ENCODE assay signal across 14 cellular contexts in the genomic region with DNA sequence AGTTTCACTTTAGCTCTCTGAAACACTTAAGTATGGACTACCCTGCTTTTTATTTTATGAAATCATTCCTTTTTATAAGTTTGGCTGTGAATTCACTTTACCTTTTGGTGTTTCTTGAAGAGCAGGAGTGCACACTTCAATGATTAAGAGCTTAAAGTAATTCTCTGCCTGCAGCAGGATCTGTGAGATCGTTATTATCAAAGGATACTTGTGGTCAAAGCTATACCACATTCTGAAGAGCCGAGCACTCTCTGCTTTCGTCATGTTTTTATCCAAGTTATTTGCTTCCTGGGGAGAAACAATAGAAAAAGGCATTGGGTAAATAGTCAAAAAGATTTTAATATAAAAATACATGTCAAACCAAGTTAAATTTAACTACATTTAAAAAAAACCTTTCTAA.
A peak's percentile ranks its signal among the peaks of the same experiment; 100 is the strongest.
DNase-seq lines count a peak whose midpoint lies in the region; ATAC-seq and TF ChIP-seq lines count a peak whose summit lies in the region.
"Had no signal": no experiment of that assay in that cellular context is flagged by ENCODE, and none has a peak within 500 bp of the region (broad histone marks: within the 10 kb centered on the region; RNA-seq: fewer than 3 reads in every experiment).

No MANE protein-coding gene starts in this region.

- no peaks in the 10 kb centered on the region for H3K9me2 ChIP-seq in SK-N-SH

- 9% methylated on average over 3 of the region's 3 CpGs for WGBS in SK-N-SH (ENCODE audit: low lambda C conversion rate)
- 40% methylated on average over 3 of the region's 3 CpGs for WGBS in right lobe of liver (ENCODE audit: insufficient coverage, low coverage, low lambda C conversion rate, missing lambda C conversion rate)

- no peak for TF ChIP-seq EP300 in SK-N-SH (IDR thresholded peaks at IDR 0.05; ENCODE audit: borderline replicate concordance in 1 of 2, low read depth in 1 of 2, low read length in 1 of 2)

- H3K9me3 ChIP-seq in SK-N-SH (no peaks in the 10 kb centered on the region), right lobe of liver (no peaks in the 10 kb centered on the region)

- H3K27ac Mint-ChIP-seq in natural killer cell treated with Interleukin-12 subunit alpha and Interleukin-12 subunit beta and Interleukin-15 and Interleukin-18, amount 100 ng/mL, for 72 hours, result peak overlapping the region; percentile 0 to 61
- H3K27ac Mint-ChIP-seq: nephron had no signal

- H3K27ac ChIP-seq in SK-N-SH (ENCODE audit: low read depth in 2 of 2, low read length in 1 of 2) (no peak overlapping the region), right lobe of liver (no peak overlapping the region)
- H3K27ac ChIP-seq: GM23248 had no signal

- H3K4me2 ChIP-seq in SK-N-SH, result 0 out of 2 replicates have a peak overlapping the region, but pooled peaks have one; percentile 19

- no peaks in the 10 kb centered on the region for H4K20me1 ChIP-seq in SK-N-SH (ENCODE audit: insufficient read depth)

- no peak overlapping the region for H2AFZ ChIP-seq in SK-N-SH (ENCODE audit: low read depth)
- H2AFZ ChIP-seq: GM23248 had no signal

- TF ChIP-seq CTCF in SK-N-SH (IDR thresholded peaks at IDR 0.05) (no peak), NB4 (IDR thresholded peaks at IDR 0.05; ENCODE audit: low read depth, low read length) (no peak), astrocyte of the spinal cord (IDR thresholded peaks at IDR 0.05; ENCODE audit: low read depth, low read length) (no peak), right lobe of liver (IDR thresholded peaks at IDR 0.05) (no peak)

- peak overlapping the region; percentile 52 for H3K4me3 Mint-ChIP-seq in natural killer cell treated with Interleukin-12 subunit alpha and Interleukin-12 subunit beta and Interleukin-15 and Interleukin-18, amount 100 ng/mL, for 72 hours
- H3K4me3 Mint-ChIP-seq: nephron had no signal

- H3F3A ChIP-seq in SK-N-SH (replicated peaks; ENCODE audit: insufficient read depth), result no peaks in the 10 kb centered on the region

- POLR2A ChIA-PET in SK-N-SH (lab: Yijun Ruan, JAX) (no interaction called here), HEK293T (lab: Yijun Ruan, JAX) (no interaction called here)

- intact Hi-C loops in right lobe of liver (cut with DNase I), result no loop called here

- ATAC-seq in SK-N-SH treated with all-trans-retinoic acid at 6 μM for 48 hours (no peak), right lobe of liver (no peak), HG02759 (IDR thresholded peaks at IDR 0.05; ENCODE audit: unreplicated experiment) (no peak)
- no peak for ATAC-seq in natural killer cell treated with Interleukin-12 subunit alpha and Interleukin-12 subunit beta and Interleukin-15 and Interleukin-18, amount 100 ng/mL, for 72 hours

- no peaks in the 10 kb centered on the region for H3K27me3 ChIP-seq in SK-N-SH (ENCODE audit: insufficient read depth)
- no peaks in the 10 kb centered on the region for H3K27me3 ChIP-seq in right lobe of liver

- H3K4me1 Mint-ChIP-seq in natural killer cell treated with Interleukin-12 subunit alpha and Interleukin-12 subunit beta and Interleukin-15 and Interleukin-18, amount 100 ng/mL, for 72 hours (ENCODE audit: low read depth in 2 of 2), result peaks cover 14 to 24% of the 10 kb centered on the region in 2 donors

- no peaks in the 10 kb centered on the region for H3K79me2 ChIP-seq in SK-N-SH (ENCODE audit: insufficient read depth)

- H3K27me3 Mint-ChIP-seq in natural killer cell treated with Interleukin-12 subunit alpha and Interleukin-12 subunit beta and Interleukin-15 and Interleukin-18, amount 100 ng/mL, for 72 hours, result no peaks in the 10 kb centered on the region

- in situ Hi-C loops in astrocyte of the spinal cord (cut with HindIII; ENCODE audit: low sequenced_read_pairs), result no loop called here

- H3K9ac ChIP-seq in SK-N-SH, result no peak overlapping the region
- H3K9ac ChIP-seq: GM23248 had no signal

- CTCF ChIA-PET in SK-N-SH (lab: Yijun Ruan, JAX) (interaction anchor here (0.6 to 1.0 kb wide), 2 partner anchors 37 to 264 kb away, joined by 3 read pairs; no protein-coding TSS in a partner anchor), HEK293T (lab: Yijun Ruan, JAX) (no interaction called here)

- H3K4me3 ChIP-seq in SK-N-SH (ENCODE audit: low read depth in 2 of 2, low read length in 1 of 2) (no peak overlapping the region), NB4 (ENCODE audit: low read depth, low read length) (peak overlapping the region; percentile 4), astrocyte of the spinal cord (ENCODE audit: low read depth, low read length) (no peak overlapping the region), right lobe of liver (no peak overlapping the region)
- H3K4me3 ChIP-seq: GM23248 had no signal

- no peaks in the 10 kb centered on the region for H3K36me3 ChIP-seq in SK-N-SH (replicated peaks in 1 of 2; ENCODE audit: control insufficient read depth in 1 of 2, insufficient read depth in 2 of 2, low read length in 1 of 2)
- no peaks in the 10 kb centered on the region for H3K36me3 ChIP-seq in right lobe of liver

- no peak for TF ChIP-seq POLR2A in NB4 (IDR thresholded peaks at IDR 0.05; ENCODE audit: extremely low read depth, insufficient read length)
- no peak for TF ChIP-seq POLR2A in right lobe of liver (IDR thresholded peaks at IDR 0.05)

- H3K4me1 ChIP-seq in SK-N-SH (ENCODE audit: control insufficient read depth in 1 of 2, insufficient read depth in 2 of 2, low read depth in 1 of 2, low read length in 1 of 2), result no peaks in the 10 kb centered on the region
- H3K4me1 ChIP-seq in right lobe of liver, result no peaks in the 10 kb centered on the region

- no peak for DNase-seq in SK-N-SH
- peak; percentile 68 for DNase-seq in NB4 (ENCODE audit: low read depth)
- peak; percentile 73 for DNase-seq in astrocyte of the spinal cord (ENCODE audit: low read depth, low spot score)
- no peak for DNase-seq in natural killer cell treated with Interleukin-12 subunit alpha and Interleukin-12 subunit beta and Interleukin-15 and Interleukin-18, amount 100 ng/mL, for 72 hours (ENCODE audit: low spot score)
- no peak for DNase-seq in right lobe of liver
- DNase-seq in HEK293T (ENCODE audit: extremely low spot score), result no peak
- DNase-seq: DMS 273 treated with DMSO at 0.1 percent for 48 hours; GM23248; kidney; NCI-H2081; stimulated activated CD4-positive, alpha-beta T cell treated with anti-CD3 and anti-CD28 coated beads, Interleukin-15, amount 100 ng/mL, for 24 hours had no signal

- no peaks in the 10 kb centered on the region for H3K9me3 Mint-ChIP-seq in natural killer cell treated with Interleukin-12 subunit alpha and Interleukin-12 subunit beta and Interleukin-15 and Interleukin-18, amount 100 ng/mL, for 72 hours
- H3K9me3 Mint-ChIP-seq: nephron had no signal

- peaks cover 4% of the 10 kb centered on the region for H3K36me3 Mint-ChIP-seq in natural killer cell treated with Interleukin-12 subunit alpha and Interleukin-12 subunit beta and Interleukin-15 and Interleukin-18, amount 100 ng/mL, for 72 hours

- TF ChIP-seq RAD21 in SK-N-SH (IDR thresholded peaks at IDR 0.05; ENCODE audit: low read length), result no peak

TF ChIP-seq in SK-N-SH, 30 proteins besides CTCF, POLR2A, EP300 and RAD21:
- TF ChIP-seq RCOR1 (IDR thresholded peaks at IDR 0.05; ENCODE audit: low read length) (no peak), EZH2phosphoT487 (IDR thresholded peaks at IDR 0.05; ENCODE audit: borderline replicate concordance, low read depth) (no peak), FOSL2 (IDR thresholded peaks at IDR 0.05; ENCODE audit: borderline replicate concordance, low read depth) (no peak), TAF1 (IDR thresholded peaks at IDR 0.05; ENCODE audit: borderline replicate concordance, low read depth, low read length) (no peak), SMC3 (IDR thresholded peaks at IDR 0.05; ENCODE audit: low read depth, low read length) (no peak)

TF ChIP-seq in SK-N-SH treated with all-trans-retinoic acid at 6 μM for 48 hours, 23 proteins besides CTCF, POLR2A, EP300 and RAD21:
- TF ChIP-seq PPARA (CRISPR knock-in tag; IDR thresholded peaks at IDR 0.05; ENCODE audit: borderline replicate concordance), result no peak
TF ChIP-seq in SK-N-SH treated with all-trans-retinoic acid at 6 μM for 48 hours: peak in this region for 0.

TF ChIP-seq in HEK293T, 16 proteins besides CTCF, POLR2A, EP300 and RAD21:
- TF ChIP-seq L3MBTL2 (conservative IDR thresholded peaks at IDR 0.05), result no peak

Comparison
In these comparisons a context has a peak if more than half of its experiments do, and no peak if none do; other contexts are left out.
1. DNase-seq: peak in NB4 (single experiment) and astrocyte of the spinal cord (single experiment); none in SK-N-SH (single experiment), natural killer cell treated with Interleukin-12 subunit alpha and Interleukin-12 subunit beta and Interleukin-15 and Interleukin-18, amount 100 ng/mL, for 72 hours (single experiment), right lobe of liver (0 of 3) and HEK293T (single experiment).